In the genomic region with DNA sequence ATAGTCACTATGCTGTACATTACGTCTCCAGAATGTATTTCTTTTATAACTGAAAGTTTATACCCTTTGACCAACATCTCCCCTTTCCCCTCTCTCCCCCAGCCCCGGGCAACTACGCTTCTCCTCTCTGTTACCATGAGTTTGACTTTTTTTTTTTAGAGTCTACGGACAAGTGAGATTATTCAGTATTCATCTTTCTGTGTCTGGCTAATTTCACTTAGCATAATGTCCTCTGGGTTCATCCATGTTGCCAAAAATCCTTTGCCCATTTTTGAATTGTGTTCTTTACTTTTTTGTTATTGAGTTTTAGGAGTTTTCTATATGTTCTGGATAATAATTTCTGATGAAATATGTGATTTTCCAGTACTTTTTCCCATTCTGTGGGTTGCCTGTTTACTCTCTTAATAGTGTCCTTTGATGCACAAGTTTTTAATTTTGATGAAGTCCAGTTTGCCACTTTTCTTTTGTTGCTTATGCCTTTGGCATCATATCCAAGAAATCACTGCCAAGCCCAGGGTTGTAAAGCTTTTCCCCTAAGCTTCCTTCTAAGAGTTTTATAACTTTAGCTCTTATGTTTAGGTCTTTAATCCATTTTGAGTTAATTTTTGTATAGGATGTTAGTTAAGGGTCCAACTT, we compare ENCODE assay signal across 8 cellular contexts.
"Had no signal": no experiment of that assay in that cellular context is flagged by ENCODE, and none has a peak within 500 bp of the region (broad histone marks: within the 10 kb centered on the region; RNA-seq: fewer than 3 reads in every experiment).

No MANE protein-coding gene starts in this region.

- ATAC-seq: GM12878 had no signal

- DNase-seq: GDM1, GF-D8 had no signal

- FAIRE-seq: G401.6, GM12878, GM12891, GM12892, GM18507, GM19239 had no signal

- H3K4me3 ChIP-seq: GM12878 had no signal
